In genomic region chr13:107721436-107721835, GRCh38 we compare ENCODE assay signal across 24 cellular contexts.
DNase-seq lines count a peak whose midpoint lies in the region; ATAC-seq and TF ChIP-seq lines count a peak whose summit lies in the region.
"Had no signal": no experiment of that assay in that cellular context is flagged by ENCODE, and none has a peak within 500 bp of the region (broad histone marks: within the 10 kb centered on the region; RNA-seq: fewer than 3 reads in every experiment).

No MANE protein-coding gene starts in this region.

- no peak overlapping the region for H3K27ac Mint-ChIP-seq in glutamatergic neuron (ENCODE audit: unreplicated experiment)
- H3K27ac Mint-ChIP-seq: activated B cell treated with CpG ODN at 0.5 μM for 24 hours; activated CD4-positive, alpha-beta memory T cell treated with anti-CD3 and anti-CD28 coated beads for 36 hours; effector memory CD8-positive, alpha-beta T cell; stimulated activated naive CD8-positive, alpha-beta T cell treated with anti-CD3 and anti-CD28 coated beads, Interleukin-15, amount 100 ng/mL, for 72 hours; T-helper 17 cell had no signal

- H3K4me1 Mint-ChIP-seq in glutamatergic neuron (ENCODE audit: low read depth, unreplicated experiment) = peaks cover 25% of the 10 kb centered on the region
- H3K4me1 Mint-ChIP-seq: activated B cell treated with CpG ODN at 0.5 μM for 24 hours; stimulated activated naive CD8-positive, alpha-beta T cell treated with anti-CD3 and anti-CD28 coated beads, Interleukin-15, amount 100 ng/mL, for 72 hours; T-helper 17 cell had no signal

- no peak for TF ChIP-seq CTCF in VCaP (conservative IDR thresholded peaks at IDR 0.05)
- TF ChIP-seq CTCF in glutamatergic neuron (IDR thresholded peaks at IDR 0.05; ENCODE audit: partially characterized antibody, unreplicated experiment) = no peak

- H3K27me3 Mint-ChIP-seq in glutamatergic neuron (ENCODE audit: unreplicated experiment) = peaks cover 8% of the 10 kb centered on the region
- H3K27me3 Mint-ChIP-seq: activated B cell treated with CpG ODN at 0.5 μM for 24 hours; activated CD4-positive, alpha-beta memory T cell treated with anti-CD3 and anti-CD28 coated beads for 36 hours; effector memory CD8-positive, alpha-beta T cell; stimulated activated naive CD8-positive, alpha-beta T cell treated with anti-CD3 and anti-CD28 coated beads, Interleukin-15, amount 100 ng/mL, for 72 hours; T-helper 17 cell had no signal

- no peaks in the 10 kb centered on the region for H3K9me3 Mint-ChIP-seq in glutamatergic neuron (ENCODE audit: unreplicated experiment)
- H3K9me3 Mint-ChIP-seq: activated CD4-positive, alpha-beta memory T cell treated with anti-CD3 and anti-CD28 coated beads for 36 hours had no signal

- DNase-seq in NCI-H2227 (lab: John Stamatoyannopoulos, UW; ENCODE audit: unreplicated experiment) (peak; percentile 25), NCI-H2227 treated with DMSO at 0.1 percent for 48 hours (lab: John Stamatoyannopoulos, UW) (no peak), glutamatergic neuron (no peak), skeletal muscle cell (ENCODE audit: low read depth) (no peak)
- no peak for DNase-seq in stimulated activated naive CD8-positive, alpha-beta T cell treated with anti-CD3 and anti-CD28 coated beads, Interleukin-15, Interleukin-2, amounts not matched to agents 100 U/mL and 50 U/mL, for 24 hours
- DNase-seq: activated B cell treated with CpG ODN at 0.5 μM for 24 hours; activated CD4-positive, alpha-beta memory T cell treated with anti-CD3 and anti-CD28 coated beads for 36 hours; activated T-cell treated with anti-CD3 and anti-CD28 coated beads for 4 hours; amygdala; C1 segment of cervical spinal cord; cerebellar nuclear complex; effector memory CD8-positive, alpha-beta T cell; lower lobe of right lung; NCI-H187 treated with DMSO at 0.1 percent for 48 hours; NCI-H510A treated with DMSO at 0.1 percent for 48 hours; stimulated activated CD4-positive, alpha-beta T cell treated with anti-CD3 and anti-CD28 coated beads, Interleukin-1b, Interleukin-23, amount 100 ng/mL, for 48 hours; stimulated activated naive CD8-positive, alpha-beta T cell treated with anti-CD3 and anti-CD28 coated beads, Interleukin-15, amount 100 ng/mL, for 72 hours; T-helper 17 cell; upper lobe of left lung had no signal

- peak overlapping the region; percentile 32 for H3K4me3 ChIP-seq in skeletal muscle cell (ENCODE audit: low read depth, low read length)
- H3K4me3 ChIP-seq: lower lobe of right lung, upper lobe of left lung had no signal

- H3K27ac ChIP-seq in VCaP = peak overlapping the region; percentile 27
- H3K27ac ChIP-seq: lower lobe of right lung, parathyroid adenoma, upper lobe of left lung had no signal

- ATAC-seq in GM18867 (IDR thresholded peaks at IDR 0.05; ENCODE audit: unreplicated experiment) = no peak
- ATAC-seq in GM18907 (IDR thresholded peaks at IDR 0.05; ENCODE audit: unreplicated experiment) = no peak
- no peak for ATAC-seq in stimulated activated naive CD8-positive, alpha-beta T cell treated with anti-CD3 and anti-CD28 coated beads, Interleukin-15, Interleukin-2, amounts not matched to agents 100 U/mL and 50 U/mL, for 24 hours
- ATAC-seq: effector memory CD8-positive, alpha-beta T cell; HepG2; lower lobe of right lung; stimulated activated naive CD8-positive, alpha-beta T cell treated with anti-CD3 and anti-CD28 coated beads, Interleukin-15, amount 100 ng/mL, for 72 hours; T-helper 17 cell had no signal

- peak overlapping the region; percentile 71 for H3K4me3 Mint-ChIP-seq in glutamatergic neuron (ENCODE audit: unreplicated experiment)
- H3K4me3 Mint-ChIP-seq: activated B cell treated with CpG ODN at 0.5 μM for 24 hours; activated CD4-positive, alpha-beta memory T cell treated with anti-CD3 and anti-CD28 coated beads for 36 hours; effector memory CD8-positive, alpha-beta T cell; stimulated activated naive CD8-positive, alpha-beta T cell treated with anti-CD3 and anti-CD28 coated beads, Interleukin-15, amount 100 ng/mL, for 72 hours; T-helper 17 cell had no signal

- no peaks in the 10 kb centered on the region for H3K36me3 Mint-ChIP-seq in glutamatergic neuron (ENCODE audit: unreplicated experiment)
- H3K36me3 Mint-ChIP-seq: activated CD4-positive, alpha-beta memory T cell treated with anti-CD3 and anti-CD28 coated beads for 36 hours had no signal
